Comparison of ENCODE assay signal across 1 cellular context in genomic region chr16:10510279-10510678, GRCh38.
TF ChIP-seq lines count a peak whose summit lies in the region.

No MANE protein-coding gene starts in this region.

TF ChIP-seq in HEK293, 187 proteins besides CTCF, POLR2A, EP300 and RAD21 (continued from another document):
- peak; percentile 78 for TF ChIP-seq ZNF398 (tag by site-specific recombination; IDR thresholded peaks at IDR 0.05)
